8 cellular contexts compared by ENCODE assay signal in genomic region chr7:152760384-152761115, GRCh38. TPM values are rescaled to one million over a fixed set of nuclear protein-coding genes. Genes with fewer than 3 reads are reported as not detected.
A peak's percentile ranks its signal among the peaks of the same experiment; 100 is the strongest.
DNase-seq lines count a peak whose midpoint lies in the region; ATAC-seq and TF ChIP-seq lines count a peak whose summit lies in the region.

No MANE protein-coding gene starts in this region.

- H3K27ac Mint-ChIP-seq in activated CD8-positive, alpha-beta T cell treated with anti-CD3 and anti-CD28 coated beads, Interleukin-2, amount 10 ng/mL, durations not matched to agents 7 days and 5 days, result peak overlapping the region; percentile 89

- no peak for TF ChIP-seq POLR2A in stomach (IDR thresholded peaks at IDR 0.05)

- H3K27ac ChIP-seq in iPS DF 6.9 (ENCODE audit: low read length), result no peak overlapping the region
- H3K27ac ChIP-seq in stomach, result peak overlapping the region in 4 of 5 donors; percentile 89 to 95 (median 92)

- peak overlapping the region; percentile 87 for H3K4me3 Mint-ChIP-seq in activated CD8-positive, alpha-beta T cell treated with anti-CD3 and anti-CD28 coated beads, Interleukin-2, amount 10 ng/mL, durations not matched to agents 7 days and 5 days

- H3K27me3 Mint-ChIP-seq in activated CD8-positive, alpha-beta T cell treated with anti-CD3 and anti-CD28 coated beads, Interleukin-2, amount 10 ng/mL, durations not matched to agents 7 days and 5 days (ENCODE audit: low read depth), result no peaks in the 10 kb centered on the region

- no peaks in the 10 kb centered on the region for H3K9me3 ChIP-seq in iPS DF 6.9 (ENCODE audit: control insufficient read depth, insufficient read depth, low read length)
- no peaks in the 10 kb centered on the region for H3K9me3 ChIP-seq in stomach

- H3K4me3 ChIP-seq in iPS DF 6.9 (ENCODE audit: low read length) (peak overlapping the region; percentile 65), stomach (peak overlapping the region; percentile 68 to 98 (median 91))

- intact Hi-C loops in stomach (cut with DNase I; ENCODE audit: low total_unique reads), result no loop called here

- CTCF ChIA-PET in activated CD8-positive, alpha-beta T cell treated with anti-CD3 and anti-CD28 coated beads, Interleukin-2, amount 10 ng/mL, durations not matched to agents 7 days and 5 days (lab: Charles Lee), result no interaction called here

- TF ChIP-seq EP300 in stomach (IDR thresholded peaks at IDR 0.05), result no peak

- POLR2A ChIA-PET in activated CD8-positive, alpha-beta T cell treated with anti-CD3 and anti-CD28 coated beads, Interleukin-2, amount 10 ng/mL, durations not matched to agents 7 days and 5 days (lab: Charles Lee), result interaction anchor here (0.8 kb wide), 1 partner anchor 84 kb away, joined by 3 read pairs; no protein-coding TSS in a partner anchor

- peaks cover 3% of the 10 kb centered on the region for H3K4me1 ChIP-seq in iPS DF 6.9 (ENCODE audit: control insufficient read depth, insufficient read depth, low read length)
- peaks cover 0 to 19% (median 8%) of the 10 kb centered on the region in 4 donors for H3K4me1 ChIP-seq in stomach

- H3K27me3 ChIP-seq in iPS DF 6.9 (ENCODE audit: control insufficient read depth, insufficient read depth, low read length) (no peaks in the 10 kb centered on the region), stomach (no peaks in the 10 kb centered on the region)

- no peak for ATAC-seq in activated CD8-positive, alpha-beta T cell treated with anti-CD3 and anti-CD28 coated beads, Interleukin-2, amount 10 ng/mL, durations not matched to agents 7 days and 5 days
- ATAC-seq in left lobe of liver (no peak), HG02642 (IDR thresholded peaks at IDR 0.05; ENCODE audit: poor library complexity, unreplicated experiment) (no peak)

- DNase-seq in GF-D8 (lab: John Stamatoyannopoulos, UW), result peak; percentile 40
- DNase-seq in HT-29 (ENCODE audit: low spot score), result peak; percentile 69
- DNase-seq in activated CD8-positive, alpha-beta T cell treated with anti-CD3 and anti-CD28 coated beads, Interleukin-2, amount 10 ng/mL, durations not matched to agents 7 days and 5 days, result no peak
- DNase-seq in iPS DF 6.9 (ENCODE audit: low read depth, low spot score), result no peak
- DNase-seq in stomach, result no peak
- no peak for DNase-seq in HuH-7.5 (ENCODE audit: low spot score)
- no peak for DNase-seq in left lobe of liver (ENCODE audit: low spot score)

- H3K36me3 ChIP-seq in iPS DF 6.9 (ENCODE audit: control insufficient read depth, insufficient read depth, low read length) (no peaks in the 10 kb centered on the region), stomach (no peaks in the 10 kb centered on the region)

- no peaks in the 10 kb centered on the region for H3K36me3 Mint-ChIP-seq in activated CD8-positive, alpha-beta T cell treated with anti-CD3 and anti-CD28 coated beads, Interleukin-2, amount 10 ng/mL, durations not matched to agents 7 days and 5 days (ENCODE audit: low read depth)

- peaks cover 17% of the 10 kb centered on the region for H3K4me1 Mint-ChIP-seq in activated CD8-positive, alpha-beta T cell treated with anti-CD3 and anti-CD28 coated beads, Interleukin-2, amount 10 ng/mL, durations not matched to agents 7 days and 5 days (ENCODE audit: low read depth)

- H3K9me3 Mint-ChIP-seq in activated CD8-positive, alpha-beta T cell treated with anti-CD3 and anti-CD28 coated beads, Interleukin-2, amount 10 ng/mL, durations not matched to agents 7 days and 5 days (ENCODE audit: insufficient read depth), result no peaks in the 10 kb centered on the region

- WGBS in iPS DF 6.9 (ENCODE audit: insufficient coverage, insufficient read length), result no CpG with 5 or more reads among the region's 14 CpGs
- 15 to 22% (median 18%) methylated on average over 14 of the region's 14 CpGs for WGBS in stomach, 5 donors

- no peak for TF ChIP-seq CTCF in stomach (IDR thresholded peaks at IDR 0.05)

RNA-seq across cellular contexts. Expression of gene ACTR3B, which starts 1.0 kb away (rescaled TPM):
- 6.2 and 7.2 TPM in 2 replicates for total RNA-seq in HT-29 (2014; rRNA removed; shearing (Covaris generic))
- total RNA-seq in activated CD8-positive, alpha-beta T cell treated with anti-CD3 and anti-CD28 coated beads, Interleukin-2, amount 10 ng/mL, durations not matched to agents 7 days and 5 days, result 1 to 10 TPM; 6.0 to 7.3 TPM
- total RNA-seq in stomach (10 to 100 TPM in 2 of 5 donors, 1 to 10 TPM in 2, not detected in 1; 1.2 to 17.4 (median 6.7) TPM), left lobe of liver (6.5 TPM)
- polyA plus RNA-seq in stomach, result 1 to 10 TPM; 2.9 to 4.4 (median 3.4) TPM

Comparison
In these comparisons a context has a peak if more than half of its experiments do, and no peak if none do; other contexts are left out.
1. DNase-seq: peak in GF-D8 (single experiment) and HT-29 (single experiment); none in activated CD8-positive, alpha-beta T cell treated with anti-CD3 and anti-CD28 coated beads, Interleukin-2, amount 10 ng/mL, durations not matched to agents 7 days and 5 days (single experiment), iPS DF 6.9 (single experiment), stomach (single experiment), HuH-7.5 (single experiment) and left lobe of liver (single experiment).